Comparison of ENCODE assay signal across 1 cellular context in the genomic region with DNA sequence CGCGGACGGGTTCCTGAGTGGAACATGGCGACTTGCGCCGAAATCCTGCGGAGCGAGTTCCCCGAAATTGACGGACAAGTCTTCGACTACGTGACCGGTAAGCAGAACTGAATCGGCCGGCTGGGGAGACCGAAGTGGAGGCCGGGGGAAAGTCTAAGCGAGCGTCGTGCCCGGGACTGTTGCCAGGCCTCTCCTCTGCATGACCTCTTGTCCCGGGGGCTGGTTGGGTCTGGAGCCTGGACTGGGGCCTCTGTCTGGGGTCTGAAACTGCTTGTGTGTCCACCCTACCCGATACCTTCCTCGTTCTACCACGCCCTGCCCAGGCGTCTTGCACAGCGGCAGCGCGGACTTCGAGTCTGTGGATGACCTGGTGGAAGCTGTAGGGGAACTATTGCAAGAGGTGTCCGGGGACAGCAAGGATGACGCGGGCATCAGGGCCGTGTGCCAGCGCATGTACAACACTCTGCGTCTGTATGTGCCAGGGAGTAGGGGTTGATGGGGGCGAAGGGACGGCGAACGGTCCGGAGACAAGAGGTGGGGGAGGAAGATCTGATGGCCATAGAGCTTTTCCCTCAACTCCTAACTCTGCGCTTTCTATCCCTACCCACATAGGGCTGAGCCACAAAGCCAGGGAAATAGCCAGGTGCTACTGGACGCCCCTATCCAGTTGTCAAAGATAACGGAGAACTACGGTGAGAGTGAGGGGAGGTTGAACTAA.
TF ChIP-seq lines count a peak whose summit lies in the region.

A gene with protein sequence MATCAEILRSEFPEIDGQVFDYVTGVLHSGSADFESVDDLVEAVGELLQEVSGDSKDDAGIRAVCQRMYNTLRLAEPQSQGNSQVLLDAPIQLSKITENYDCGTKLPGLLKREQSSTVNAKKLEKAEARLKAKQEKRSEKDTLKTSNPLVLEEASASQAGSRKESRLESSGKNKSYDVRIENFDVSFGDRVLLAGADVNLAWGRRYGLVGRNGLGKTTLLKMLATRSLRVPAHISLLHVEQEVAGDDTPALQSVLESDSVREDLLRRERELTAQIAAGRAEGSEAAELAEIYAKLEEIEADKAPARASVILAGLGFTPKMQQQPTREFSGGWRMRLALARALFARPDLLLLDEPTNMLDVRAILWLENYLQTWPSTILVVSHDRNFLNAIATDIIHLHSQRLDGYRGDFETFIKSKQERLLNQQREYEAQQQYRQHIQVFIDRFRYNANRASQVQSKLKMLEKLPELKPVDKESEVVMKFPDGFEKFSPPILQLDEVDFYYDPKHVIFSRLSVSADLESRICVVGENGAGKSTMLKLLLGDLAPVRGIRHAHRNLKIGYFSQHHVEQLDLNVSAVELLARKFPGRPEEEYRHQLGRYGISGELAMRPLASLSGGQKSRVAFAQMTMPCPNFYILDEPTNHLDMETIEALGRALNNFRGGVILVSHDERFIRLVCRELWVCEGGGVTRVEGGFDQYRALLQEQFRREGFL (plus strand): TSS at position 16 of the 718 bp plus-strand sequence. CDS start 9 bp downstream, at position 25.

TF ChIP-seq in GM12878, 131 proteins besides CTCF, POLR2A, EP300 and RAD21 (continued from another document and continues in another):
- TF ChIP-seq SREBF2 (IDR thresholded peaks at IDR 0.05; ENCODE audit: low read length) (no peak), EED (IDR thresholded peaks at IDR 0.05; ENCODE audit: low read depth) (no peak), ZNF217 (IDR thresholded peaks at IDR 0.05) (no peak), ZZZ3 (IDR thresholded peaks at IDR 0.05; ENCODE audit: control insufficient read depth, insufficient read length, low read depth) (no peak), EZH2 (IDR thresholded peaks at IDR 0.05; ENCODE audit: borderline replicate concordance, control insufficient read depth, low read depth, low read length) (no peak), IRF4 (IDR thresholded peaks at IDR 0.05; ENCODE audit: low read depth, low read length) (no peak), POLR2AphosphoS5 (IDR thresholded peaks at IDR 0.05; ENCODE audit: low read length) (peak; percentile 78), ZNF24 (IDR thresholded peaks at IDR 0.05) (no peak), ATF7 (IDR thresholded peaks at IDR 0.05; ENCODE audit: low read depth) (no peak), SREBF1 (IDR thresholded peaks at IDR 0.05; ENCODE audit: low read length) (no peak), NRF1 (conservative IDR thresholded peaks at IDR 0.05; ENCODE audit: low read depth, low read length) (no peak), BMI1 (IDR thresholded peaks at IDR 0.05; ENCODE audit: borderline replicate concordance) (no peak), ZBED1 (IDR thresholded peaks at IDR 0.05; ENCODE audit: borderline replicate concordance) (no peak), MYB (IDR thresholded peaks at IDR 0.05; ENCODE audit: borderline replicate concordance, low read depth, low read length) (no peak), ZNF207 (IDR thresholded peaks at IDR 0.05; ENCODE audit: borderline replicate concordance) (no peak), ZSCAN29 (IDR thresholded peaks at IDR 0.05) (no peak), JUND (IDR thresholded peaks at IDR 0.05; ENCODE audit: low read depth, low read length) (no peak), SMAD1 (IDR thresholded peaks at IDR 0.05; ENCODE audit: low read depth, partially characterized antibody) (no peak), JUNB (IDR thresholded peaks at IDR 0.05) (no peak), GABPA (IDR thresholded peaks at IDR 0.05; ENCODE audit: low read depth) (no peak), RFX5 (IDR thresholded peaks at IDR 0.05; ENCODE audit: low read depth, low read length) (no peak), SIX5 (IDR thresholded peaks at IDR 0.05; ENCODE audit: low read depth, low read length, severe bottlenecking) (no peak), FOXM1 (IDR thresholded peaks at IDR 0.05; ENCODE audit: low read depth, low read length) (no peak), PAX5 (IDR thresholded peaks at IDR 0.05; ENCODE audit: borderline replicate concordance, low read depth, low read length) (no peak), STAT3 (IDR thresholded peaks at IDR 0.05; ENCODE audit: low read depth, low read length) (no peak), MEF2A (IDR thresholded peaks at IDR 0.05; ENCODE audit: insufficient read depth, low read depth, low read length) (0 out of 2 replicates have a peak, but pooled peaks have one; percentile 10)
- TF ChIP-seq, protein P1, sequence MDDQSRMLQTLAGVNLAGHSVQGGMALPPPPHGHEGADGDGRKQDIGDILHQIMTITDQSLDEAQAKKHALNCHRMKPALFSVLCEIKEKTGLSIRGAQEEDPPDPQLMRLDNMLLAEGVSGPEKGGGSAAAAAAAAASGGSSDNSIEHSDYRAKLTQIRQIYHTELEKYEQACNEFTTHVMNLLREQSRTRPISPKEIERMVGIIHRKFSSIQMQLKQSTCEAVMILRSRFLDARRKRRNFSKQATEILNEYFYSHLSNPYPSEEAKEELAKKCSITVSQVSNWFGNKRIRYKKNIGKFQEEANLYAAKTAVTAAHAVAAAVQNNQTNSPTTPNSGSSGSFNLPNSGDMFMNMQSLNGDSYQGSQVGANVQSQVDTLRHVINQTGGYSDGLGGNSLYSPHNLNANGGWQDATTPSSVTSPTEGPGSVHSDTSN (IDR thresholded peaks at IDR 0.05; ENCODE audit: insufficient replicate concordance, low read depth, low read length): no peak
- TF ChIP-seq, protein P2, sequence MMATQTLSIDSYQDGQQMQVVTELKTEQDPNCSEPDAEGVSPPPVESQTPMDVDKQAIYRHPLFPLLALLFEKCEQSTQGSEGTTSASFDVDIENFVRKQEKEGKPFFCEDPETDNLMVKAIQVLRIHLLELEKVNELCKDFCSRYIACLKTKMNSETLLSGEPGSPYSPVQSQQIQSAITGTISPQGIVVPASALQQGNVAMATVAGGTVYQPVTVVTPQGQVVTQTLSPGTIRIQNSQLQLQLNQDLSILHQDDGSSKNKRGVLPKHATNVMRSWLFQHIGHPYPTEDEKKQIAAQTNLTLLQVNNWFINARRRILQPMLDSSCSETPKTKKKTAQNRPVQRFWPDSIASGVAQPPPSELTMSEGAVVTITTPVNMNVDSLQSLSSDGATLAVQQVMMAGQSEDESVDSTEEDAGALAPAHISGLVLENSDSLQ (IDR thresholded peaks at IDR 0.05): peak; percentile 36; the same call in 1 of the 2 replicates
- TF ChIP-seq, protein P3, sequence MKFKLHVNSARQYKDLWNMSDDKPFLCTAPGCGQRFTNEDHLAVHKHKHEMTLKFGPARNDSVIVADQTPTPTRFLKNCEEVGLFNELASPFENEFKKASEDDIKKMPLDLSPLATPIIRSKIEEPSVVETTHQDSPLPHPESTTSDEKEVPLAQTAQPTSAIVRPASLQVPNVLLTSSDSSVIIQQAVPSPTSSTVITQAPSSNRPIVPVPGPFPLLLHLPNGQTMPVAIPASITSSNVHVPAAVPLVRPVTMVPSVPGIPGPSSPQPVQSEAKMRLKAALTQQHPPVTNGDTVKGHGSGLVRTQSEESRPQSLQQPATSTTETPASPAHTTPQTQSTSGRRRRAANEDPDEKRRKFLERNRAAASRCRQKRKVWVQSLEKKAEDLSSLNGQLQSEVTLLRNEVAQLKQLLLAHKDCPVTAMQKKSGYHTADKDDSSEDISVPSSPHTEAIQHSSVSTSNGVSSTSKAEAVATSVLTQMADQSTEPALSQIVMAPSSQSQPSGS (IDR thresholded peaks at IDR 0.05; ENCODE audit: low read length): no peak
- TF ChIP-seq, protein P4, sequence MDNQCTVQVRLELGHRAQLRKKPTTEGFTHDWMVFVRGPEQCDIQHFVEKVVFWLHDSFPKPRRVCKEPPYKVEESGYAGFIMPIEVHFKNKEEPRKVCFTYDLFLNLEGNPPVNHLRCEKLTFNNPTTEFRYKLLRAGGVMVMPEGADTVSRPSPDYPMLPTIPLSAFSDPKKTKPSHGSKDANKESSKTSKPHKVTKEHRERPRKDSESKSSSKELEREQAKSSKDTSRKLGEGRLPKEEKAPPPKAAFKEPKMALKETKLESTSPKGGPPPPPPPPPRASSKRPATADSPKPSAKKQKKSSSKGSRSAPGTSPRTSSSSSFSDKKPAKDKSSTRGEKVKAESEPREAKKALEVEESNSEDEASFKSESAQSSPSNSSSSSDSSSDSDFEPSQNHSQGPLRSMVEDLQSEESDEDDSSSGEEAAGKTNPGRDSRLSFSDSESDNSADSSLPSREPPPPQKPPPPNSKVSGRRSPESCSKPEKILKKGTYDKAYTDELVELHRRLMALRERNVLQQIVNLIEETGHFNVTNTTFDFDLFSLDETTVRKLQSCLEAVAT (IDR thresholded peaks at IDR 0.05): no peak
- TF ChIP-seq, protein P5, sequence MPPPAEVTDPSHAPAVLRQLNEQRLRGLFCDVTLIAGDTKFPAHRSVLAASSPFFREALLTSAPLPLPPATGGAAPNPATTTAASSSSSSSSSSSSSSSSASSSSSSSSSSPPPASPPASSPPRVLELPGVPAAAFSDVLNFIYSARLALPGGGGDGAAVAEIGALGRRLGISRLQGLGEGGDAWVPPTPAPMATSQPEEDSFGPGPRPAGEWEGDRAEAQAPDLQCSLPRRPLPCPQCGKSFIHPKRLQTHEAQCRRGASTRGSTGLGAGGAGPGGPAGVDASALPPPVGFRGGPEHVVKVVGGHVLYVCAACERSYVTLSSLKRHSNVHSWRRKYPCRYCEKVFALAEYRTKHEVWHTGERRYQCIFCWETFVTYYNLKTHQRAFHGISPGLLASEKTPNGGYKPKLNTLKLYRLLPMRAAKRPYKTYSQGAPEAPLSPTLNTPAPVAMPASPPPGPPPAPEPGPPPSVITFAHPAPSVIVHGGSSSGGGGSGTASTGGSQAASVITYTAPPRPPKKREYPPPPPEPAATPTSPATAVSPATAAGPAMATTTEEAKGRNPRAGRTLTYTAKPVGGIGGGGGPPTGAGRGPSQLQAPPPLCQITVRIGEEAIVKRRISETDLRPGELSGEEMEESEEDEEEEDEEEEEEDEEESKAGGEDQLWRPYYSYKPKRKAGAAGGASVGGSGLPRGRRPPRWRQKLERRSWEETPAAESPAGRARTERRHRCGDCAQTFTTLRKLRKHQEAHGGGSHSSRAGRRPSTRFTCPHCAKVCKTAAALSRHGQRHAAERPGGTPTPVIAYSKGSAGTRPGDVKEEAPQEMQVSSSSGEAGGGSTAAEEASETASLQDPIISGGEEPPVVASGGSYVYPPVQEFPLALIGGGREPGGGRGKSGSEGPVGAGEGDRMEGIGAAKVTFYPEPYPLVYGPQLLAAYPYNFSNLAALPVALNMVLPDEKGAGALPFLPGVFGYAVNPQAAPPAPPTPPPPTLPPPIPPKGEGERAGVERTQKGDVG (CRISPR knock-in tag; IDR thresholded peaks at IDR 0.05): no peak
- TF ChIP-seq, protein P6, sequence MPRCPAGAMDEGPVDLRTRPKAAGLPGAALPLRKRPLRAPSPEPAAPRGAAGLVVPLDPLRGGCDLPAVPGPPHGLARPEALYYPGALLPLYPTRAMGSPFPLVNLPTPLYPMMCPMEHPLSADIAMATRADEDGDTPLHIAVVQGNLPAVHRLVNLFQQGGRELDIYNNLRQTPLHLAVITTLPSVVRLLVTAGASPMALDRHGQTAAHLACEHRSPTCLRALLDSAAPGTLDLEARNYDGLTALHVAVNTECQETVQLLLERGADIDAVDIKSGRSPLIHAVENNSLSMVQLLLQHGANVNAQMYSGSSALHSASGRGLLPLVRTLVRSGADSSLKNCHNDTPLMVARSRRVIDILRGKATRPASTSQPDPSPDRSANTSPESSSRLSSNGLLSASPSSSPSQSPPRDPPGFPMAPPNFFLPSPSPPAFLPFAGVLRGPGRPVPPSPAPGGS (IDR thresholded peaks at IDR 0.05; ENCODE audit: borderline replicate concordance, insufficient read depth, low read depth, low read length, poor library complexity, severe bottlenecking): no peak
- TF ChIP-seq, protein P7, sequence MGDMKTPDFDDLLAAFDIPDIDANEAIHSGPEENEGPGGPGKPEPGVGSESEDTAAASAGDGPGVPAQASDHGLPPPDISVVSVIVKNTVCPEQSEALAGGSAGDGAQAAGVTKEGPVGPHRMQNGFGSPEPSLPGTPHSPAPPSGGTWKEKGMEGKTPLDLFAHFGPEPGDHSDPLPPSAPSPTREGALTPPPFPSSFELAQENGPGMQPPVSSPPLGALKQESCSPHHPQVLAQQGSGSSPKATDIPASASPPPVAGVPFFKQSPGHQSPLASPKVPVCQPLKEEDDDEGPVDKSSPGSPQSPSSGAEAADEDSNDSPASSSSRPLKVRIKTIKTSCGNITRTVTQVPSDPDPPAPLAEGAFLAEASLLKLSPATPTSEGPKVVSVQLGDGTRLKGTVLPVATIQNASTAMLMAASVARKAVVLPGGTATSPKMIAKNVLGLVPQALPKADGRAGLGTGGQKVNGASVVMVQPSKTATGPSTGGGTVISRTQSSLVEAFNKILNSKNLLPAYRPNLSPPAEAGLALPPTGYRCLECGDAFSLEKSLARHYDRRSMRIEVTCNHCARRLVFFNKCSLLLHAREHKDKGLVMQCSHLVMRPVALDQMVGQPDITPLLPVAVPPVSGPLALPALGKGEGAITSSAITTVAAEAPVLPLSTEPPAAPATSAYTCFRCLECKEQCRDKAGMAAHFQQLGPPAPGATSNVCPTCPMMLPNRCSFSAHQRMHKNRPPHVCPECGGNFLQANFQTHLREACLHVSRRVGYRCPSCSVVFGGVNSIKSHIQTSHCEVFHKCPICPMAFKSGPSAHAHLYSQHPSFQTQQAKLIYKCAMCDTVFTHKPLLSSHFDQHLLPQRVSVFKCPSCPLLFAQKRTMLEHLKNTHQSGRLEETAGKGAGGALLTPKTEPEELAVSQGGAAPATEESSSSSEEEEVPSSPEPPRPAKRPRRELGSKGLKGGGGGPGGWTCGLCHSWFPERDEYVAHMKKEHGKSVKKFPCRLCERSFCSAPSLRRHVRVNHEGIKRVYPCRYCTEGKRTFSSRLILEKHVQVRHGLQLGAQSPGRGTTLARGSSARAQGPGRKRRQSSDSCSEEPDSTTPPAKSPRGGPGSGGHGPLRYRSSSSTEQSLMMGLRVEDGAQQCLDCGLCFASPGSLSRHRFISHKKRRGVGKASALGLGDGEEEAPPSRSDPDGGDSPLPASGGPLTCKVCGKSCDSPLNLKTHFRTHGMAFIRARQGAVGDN (IDR thresholded peaks at IDR 0.05): no peak
- TF ChIP-seq, protein P8, sequence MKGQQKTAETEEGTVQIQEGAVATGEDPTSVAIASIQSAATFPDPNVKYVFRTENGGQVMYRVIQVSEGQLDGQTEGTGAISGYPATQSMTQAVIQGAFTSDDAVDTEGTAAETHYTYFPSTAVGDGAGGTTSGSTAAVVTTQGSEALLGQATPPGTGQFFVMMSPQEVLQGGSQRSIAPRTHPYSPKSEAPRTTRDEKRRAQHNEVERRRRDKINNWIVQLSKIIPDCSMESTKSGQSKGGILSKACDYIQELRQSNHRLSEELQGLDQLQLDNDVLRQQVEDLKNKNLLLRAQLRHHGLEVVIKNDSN (IDR thresholded peaks at IDR 0.05; ENCODE audit: borderline replicate concordance, extremely low read length, insufficient read depth, low read depth, low read length): no peak
